Comparison of ENCODE assay signal across 8 cellular contexts in the genomic region with DNA sequence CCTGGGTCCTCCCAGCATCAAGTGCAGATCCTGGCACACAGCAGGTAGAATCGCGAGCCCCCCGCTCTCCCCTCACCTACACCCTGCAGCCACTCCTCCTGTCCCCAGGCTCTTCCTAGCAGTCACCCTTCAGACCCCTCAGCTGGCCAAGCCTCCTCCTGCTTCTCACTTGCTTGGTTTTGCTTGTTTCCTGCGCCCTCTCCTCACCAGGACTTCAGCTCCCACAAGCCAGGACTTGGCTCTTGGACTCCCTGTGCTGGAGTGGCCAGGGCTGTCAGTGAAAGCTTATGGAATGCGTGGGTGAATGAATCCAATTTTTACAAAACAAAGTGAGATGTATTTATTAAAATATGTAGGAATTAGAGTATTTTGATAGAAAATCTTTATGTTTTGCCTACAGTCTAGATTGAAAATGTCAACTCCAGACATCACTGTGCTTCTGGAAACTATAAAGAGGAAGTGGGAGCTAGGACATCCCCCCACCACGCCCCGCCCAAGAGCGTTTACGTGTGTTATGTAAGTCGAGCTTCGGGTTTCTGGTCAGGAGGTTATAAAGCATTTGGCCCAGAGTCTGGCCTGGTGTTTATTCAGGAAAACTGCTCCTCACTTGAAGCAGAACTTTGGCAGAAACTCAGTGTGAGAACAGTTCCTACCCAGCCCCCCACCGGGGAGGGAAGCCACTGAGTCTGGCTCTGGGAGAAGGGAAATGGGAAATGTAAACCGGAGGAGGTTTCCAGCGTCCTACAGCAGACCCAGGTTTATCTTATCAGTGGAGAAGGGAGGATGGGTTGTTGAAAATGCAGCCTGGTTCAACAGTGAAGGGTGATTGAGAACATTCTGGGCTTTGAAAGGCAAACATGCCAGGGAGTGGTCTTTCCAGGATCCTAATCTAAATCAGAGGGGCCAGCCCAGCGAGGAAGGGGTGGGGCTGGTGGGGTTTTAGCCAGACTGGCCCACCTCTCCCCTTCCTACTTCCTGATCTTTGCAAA. TPM values are rescaled to one million over a fixed set of nuclear protein-coding genes. Genes with fewer than 3 reads are reported as not detected.
A peak's percentile ranks its signal among the peaks of the same experiment; 100 is the strongest.
DNase-seq lines count a peak whose midpoint lies in the region; ATAC-seq, FAIRE-seq and TF ChIP-seq lines count a peak whose summit lies in the region.

No MANE protein-coding gene starts in this region.

- no TSS peak for BruUV-seq in endothelial cell of umbilical vein (replicated peaks; lab: Mats Ljungman, UMichigan)

- intact Hi-C loops in endothelial cell of umbilical vein (cut with micrococcal nuclease), result loop anchor here (1.0 to 2.0 kb wide), 2 partner anchors 8 to 23 kb away; no protein-coding TSS in a partner anchor

- POLR2A ChIA-PET in endothelial cell of umbilical vein (lab: Charles Lee), result interaction anchor here (0.5 to 1.2 kb wide), 6 partner anchors 9 to 373 kb away, joined by 3 to 6 read pairs (median 4); partner anchors contain the start of gene ALDH2

- H4K20me1 ChIP-seq in endothelial cell of umbilical vein (replicated peaks; ENCODE audit: control insufficient read depth, extremely low read depth, insufficient read depth, low read length), result no peaks in the 10 kb centered on the region

- H3K27ac ChIP-seq in endothelial cell of umbilical vein (ENCODE audit: insufficient read depth, low read depth, low read length), result peak overlapping the region; percentile 54

- H3K9me3 ChIP-seq in endothelial cell of umbilical vein (replicated peaks; ENCODE audit: control insufficient read depth, insufficient read depth, low read length) (no peaks in the 10 kb centered on the region), mucosa of stomach (ENCODE audit: control insufficient read depth, low read length) (no peaks in the 10 kb centered on the region)

- H3K79me2 ChIP-seq in endothelial cell of umbilical vein (ENCODE audit: control insufficient read depth, insufficient read depth, low read length), result no peaks in the 10 kb centered on the region

- H3K9ac ChIP-seq in endothelial cell of umbilical vein (replicated peaks; ENCODE audit: extremely low read depth, insufficient read depth, low read length), result peak overlapping the region; percentile 38
- peak overlapping the region; percentile 45 for H3K9ac ChIP-seq in mucosa of stomach (ENCODE audit: low read length)

- ATAC-seq in GM18511 (IDR thresholded peaks at IDR 0.05; ENCODE audit: unreplicated experiment), result peak; percentile 71
- peak; percentile 64 for ATAC-seq in HG03066 (IDR thresholded peaks at IDR 0.05; ENCODE audit: low read depth, unreplicated experiment)

- TF ChIP-seq POLR2A in endothelial cell of umbilical vein (IDR thresholded peaks at IDR 0.05; ENCODE audit: low read depth, low read length), result peak; percentile 44

- H3K27me3 ChIP-seq in endothelial cell of umbilical vein (ENCODE audit: control insufficient read depth in 2 of 2, insufficient read depth in 2 of 2, low read length in 2 of 2) (no peaks in the 10 kb centered on the region), mucosa of stomach (ENCODE audit: control insufficient read depth, insufficient read depth, low read length) (no peaks in the 10 kb centered on the region), H7 (ENCODE audit: control insufficient read depth, insufficient read depth, low read length) (no peaks in the 10 kb centered on the region)

- DNase-seq in RPMI7951 (ENCODE audit: low read depth) (peak; percentile 8), endothelial cell of umbilical vein (ENCODE audit: low read depth, low spot score) (peak; percentile 98), H7 (no peak), NCI-H1930 (lab: John Stamatoyannopoulos, UW) (no peak)
- no peak for DNase-seq in stimulated activated CD4-positive, alpha-beta T cell treated with anti-CD3 and anti-CD28 coated beads, Interleukin-4, amount 100 ng/mL, for 24 hours

- peak overlapping the region in 1 of 3 experiments; percentile 9 for H3K4me3 ChIP-seq in endothelial cell of umbilical vein (replicated peaks in 1 of 3; ENCODE audit: insufficient read depth in 1 of 3, low read depth in 1 of 3, low read length in 3 of 3)
- H3K4me3 ChIP-seq in mucosa of stomach (ENCODE audit: low read length), result peak overlapping the region; percentile 7
- no peak overlapping the region for H3K4me3 ChIP-seq in H7 (ENCODE audit: insufficient read depth, low read depth, low read length)

- dilution Hi-C loops in endothelial cell of umbilical vein (cut with MboI; ENCODE audit: extremely low pct_ligation_motif_present, low sequenced_read_pairs), result no loop called here

- peak; percentile 97 for FAIRE-seq in endothelial cell of umbilical vein (lab: Jason Lieb, UNC)

- H3K9me1 ChIP-seq in endothelial cell of umbilical vein (replicated peaks; ENCODE audit: control insufficient read depth, extremely low read depth, insufficient read depth, low read length), result no peaks in the 10 kb centered on the region

- H3K4me1 ChIP-seq in endothelial cell of umbilical vein (ENCODE audit: control insufficient read depth, extremely low read depth, insufficient read depth, low read length) (peaks cover 16% of the 10 kb centered on the region), mucosa of stomach (ENCODE audit: control insufficient read depth, insufficient read depth, low read length) (peaks cover 92% of the 10 kb centered on the region)

- H3K36me3 ChIP-seq in endothelial cell of umbilical vein (ENCODE audit: control insufficient read depth in 2 of 2, extremely low read depth in 1 of 2, insufficient read depth in 2 of 2, low read length in 2 of 2) (peaks cover 0 to 4% of the 10 kb centered on the region in 2 experiments), mucosa of stomach (ENCODE audit: control insufficient read depth, insufficient read depth, low read length) (peaks cover 3% of the 10 kb centered on the region), H7 (replicated peaks; ENCODE audit: control insufficient read depth, insufficient read depth, low read length) (peaks cover 1% of the 10 kb centered on the region; the same call in 1 of the 2 replicates)

- H3K4me2 ChIP-seq in endothelial cell of umbilical vein (ENCODE audit: insufficient read depth, low read length), result peak overlapping the region; percentile 53

- CTCF ChIA-PET in endothelial cell of umbilical vein (lab: Charles Lee), result interaction anchor here (0.8 to 3.8 kb wide), 8 partner anchors 8 to 324 kb away, joined by 3 to 23 read pairs (median 4); partner anchors contain the start of gene ALDH2

- H2AFZ ChIP-seq in endothelial cell of umbilical vein (ENCODE audit: low read depth, low read length), result peak overlapping the region; percentile 70

- TF ChIP-seq CTCF in endothelial cell of umbilical vein (IDR thresholded peaks at IDR 0.05; ENCODE audit: extremely low read depth in 1 of 2, insufficient read depth in 1 of 2, low read depth in 1 of 2, low read length in 2 of 2), result no peak

TF ChIP-seq in endothelial cell of umbilical vein, 7 proteins besides CTCF, POLR2A, EP300 and RAD21:
- peak; percentile 11 for TF ChIP-seq GATA2 (IDR thresholded peaks at IDR 0.05; ENCODE audit: insufficient read depth, insufficient read length, low read depth, low read length)
- no peak for TF ChIP-seq FOS (IDR thresholded peaks at IDR 0.05; ENCODE audit: borderline replicate concordance, insufficient read depth, low read length)
- no peak for TF ChIP-seq MYC (IDR thresholded peaks at IDR 0.05; ENCODE audit: low read depth, low read length)

RNA-seq across cellular contexts. Expression of gene ALDH2, which starts 8.8 kb away (rescaled TPM):
- total RNA-seq in RPMI7951 (2014; rRNA removed; shearing (Covaris generic)), result 0.36 TPM in 1 of 2 replicates, not detected in the other
- total RNA-seq in endothelial cell of umbilical vein, result 71.4 and 86.5 TPM in 2 replicates
- 58.9 and 69.5 TPM in 2 replicates for polyA plus RNA-seq in endothelial cell of umbilical vein
- polyA plus RNA-seq in endothelial cell of umbilical vein (2011; cell fraction: cytosol; rRNA removed), result 73.4 and 73.8 TPM in 2 replicates
- polyA plus RNA-seq in endothelial cell of umbilical vein (2011; cell fraction: nucleus; rRNA removed), result 50.2 and 51.5 TPM in 2 replicates
- 63.6 and 129 TPM in 2 replicates for polyA plus RNA-seq in endothelial cell of umbilical vein (2012)
- 61.3 and 61.6 TPM in 2 replicates for polyA minus RNA-seq in endothelial cell of umbilical vein
- 1.9 TPM for polyA minus RNA-seq in endothelial cell of umbilical vein (2011; cell fraction: cytosol; rRNA and poly(A)+ RNA removed)
- 8.6 and 16.6 TPM in 2 replicates for polyA minus RNA-seq in endothelial cell of umbilical vein (2011; cell fraction: nucleus; rRNA and poly(A)+ RNA removed)
- 47.9 and 55.9 TPM in 2 replicates for total RNA-seq in H7 (2014; rRNA removed; shearing (Covaris generic))

Comparison
In these comparisons a context has a peak if more than half of its experiments do, and no peak if none do; other contexts are left out.
1. DNase-seq: peak in RPMI7951 (single experiment) and endothelial cell of umbilical vein (single experiment); none in H7 (single experiment), stimulated activated CD4-positive, alpha-beta T cell treated with anti-CD3 and anti-CD28 coated beads, Interleukin-4, amount 100 ng/mL, for 24 hours (single experiment) and NCI-H1930 (0 of 2).
2. RNA of gene ALDH2, which starts 8.8 kb away (total RNA-seq): 71.4 to 86.5 TPM in endothelial cell of umbilical vein and 47.9 to 55.9 TPM in H7; 0.36 TPM in RPMI7951; every median in the first group is over 10 times any median in the second.